Comparison of ENCODE assay signal across 9 cellular contexts in genomic region chr12:94545937-94546771, GRCh38.
A peak's percentile ranks its signal among the peaks of the same experiment; 100 is the strongest.
DNase-seq lines count a peak whose midpoint lies in the region; ATAC-seq and TF ChIP-seq lines count a peak whose summit lies in the region.
"Had no signal": no experiment of that assay in that cellular context is flagged by ENCODE, and none has a peak within 500 bp of the region (broad histone marks: within the 10 kb centered on the region; RNA-seq: fewer than 3 reads in every experiment).

No MANE protein-coding gene starts in this region.

- intact Hi-C loops in activated CD4-positive, alpha-beta T cell treated with anti-CD3 and anti-CD28 coated beads for 36 hours (cut with DNase I, micrococcal nuclease) = loop anchor here in 1 of 2 experiments (1.0 kb wide), 1 partner anchor 329 kb away; no protein-coding TSS in a partner anchor
- intact Hi-C loops in esophagus squamous epithelium (cut with DNase I) = loop anchor here (10.0 kb wide), 2 partner anchors 219 to 329 kb away; no protein-coding TSS in a partner anchor

- peaks cover 30% of the 10 kb centered on the region for H3K9me3 Mint-ChIP-seq in activated CD4-positive, alpha-beta T cell treated with anti-CD3 and anti-CD28 coated beads for 36 hours (ENCODE audit: low read depth)

- no peaks in the 10 kb centered on the region for H3K4me1 Mint-ChIP-seq in activated CD4-positive, alpha-beta T cell treated with anti-CD3 and anti-CD28 coated beads for 36 hours

- no peaks in the 10 kb centered on the region for H3K9me3 ChIP-seq in SJCRH30 (replicated peaks)
- no peaks in the 10 kb centered on the region for H3K9me3 ChIP-seq in esophagus squamous epithelium

- no peak overlapping the region for H3K27ac Mint-ChIP-seq in activated CD4-positive, alpha-beta T cell treated with anti-CD3 and anti-CD28 coated beads for 36 hours
- H3K27ac Mint-ChIP-seq: activated naive CD8-positive, alpha-beta T cell had no signal

- H3K36me3 ChIP-seq in SJCRH30 (no peaks in the 10 kb centered on the region), esophagus squamous epithelium (no peaks in the 10 kb centered on the region)

- H3K36me3 Mint-ChIP-seq in activated CD4-positive, alpha-beta T cell treated with anti-CD3 and anti-CD28 coated beads for 36 hours (ENCODE audit: low read depth) = peaks cover 8% of the 10 kb centered on the region

- H3K27me3 ChIP-seq in SJCRH30 (no peaks in the 10 kb centered on the region), esophagus squamous epithelium (no peaks in the 10 kb centered on the region)

- H3K27ac ChIP-seq in SJCRH30 = no peak overlapping the region
- H3K27ac ChIP-seq in esophagus squamous epithelium = no peak overlapping the region

- peak; percentile 31 for DNase-seq in activated CD4-positive, alpha-beta T cell treated with anti-CD3 and anti-CD28 coated beads for 36 hours
- no peak for DNase-seq in activated CD4-positive, alpha-beta T cell treated with anti-CD3 and anti-CD28 coated beads for 4 hours
- peak; percentile 40 to 71 for DNase-seq in SJCRH30
- no peak for DNase-seq in esophagus squamous epithelium (lab: John Stamatoyannopoulos, UW)
- DNase-seq in myocyte (ENCODE audit: low read depth) = peak; percentile 68
- no peak for DNase-seq in T-helper 1 cell

- H3K4me3 ChIP-seq in SJCRH30 = no peak overlapping the region
- H3K4me3 ChIP-seq in esophagus squamous epithelium = no peak overlapping the region

- H3K4me1 ChIP-seq in SJCRH30 (no peaks in the 10 kb centered on the region), esophagus squamous epithelium (peaks cover 0 to 5% (median 0%) of the 10 kb centered on the region in 3 donors)

- peak in 5 of 6 experiments; percentile 68 to 91 (median 73) for TF ChIP-seq CTCF in esophagus squamous epithelium (IDR thresholded peaks at IDR 0.05)

- POLR2A ChIA-PET in activated CD4-positive, alpha-beta T cell treated with anti-CD3 and anti-CD28 coated beads for 36 hours (lab: Charles Lee) = no interaction called here

- TF ChIP-seq POLR2A in esophagus squamous epithelium (IDR thresholded peaks at IDR 0.05) = no peak

- no peaks in the 10 kb centered on the region for H3K27me3 Mint-ChIP-seq in activated CD4-positive, alpha-beta T cell treated with anti-CD3 and anti-CD28 coated beads for 36 hours

- no peak overlapping the region for H3K4me3 Mint-ChIP-seq in activated CD4-positive, alpha-beta T cell treated with anti-CD3 and anti-CD28 coated beads for 36 hours
- H3K4me3 Mint-ChIP-seq: activated naive CD8-positive, alpha-beta T cell had no signal

- ATAC-seq in activated CD4-positive, alpha-beta T cell treated with anti-CD3 and anti-CD28 coated beads for 36 hours = peak; percentile 61
- ATAC-seq in HG03378 (IDR thresholded peaks at IDR 0.05; ENCODE audit: unreplicated experiment) (peak; percentile 61), HG02840 (IDR thresholded peaks at IDR 0.05; ENCODE audit: low FRiP score, unreplicated experiment) (no peak)

- WGBS in esophagus squamous epithelium, 2 donors = 54 to 85% methylated on average over 8 to 14 of the region's 17 CpGs

- CTCF ChIA-PET in activated CD4-positive, alpha-beta T cell treated with anti-CD3 and anti-CD28 coated beads for 36 hours (lab: Charles Lee) = no interaction called here

Comparison
In these comparisons a context has a peak if more than half of its experiments do, and no peak if none do; other contexts are left out.
1. DNase-seq: peak in activated CD4-positive, alpha-beta T cell treated with anti-CD3 and anti-CD28 coated beads for 36 hours (single experiment), SJCRH30 (2 of 2) and myocyte (single experiment); none in activated CD4-positive, alpha-beta T cell treated with anti-CD3 and anti-CD28 coated beads for 4 hours (0 of 2), esophagus squamous epithelium (single experiment) and T-helper 1 cell (0 of 5).